In the genomic region with DNA sequence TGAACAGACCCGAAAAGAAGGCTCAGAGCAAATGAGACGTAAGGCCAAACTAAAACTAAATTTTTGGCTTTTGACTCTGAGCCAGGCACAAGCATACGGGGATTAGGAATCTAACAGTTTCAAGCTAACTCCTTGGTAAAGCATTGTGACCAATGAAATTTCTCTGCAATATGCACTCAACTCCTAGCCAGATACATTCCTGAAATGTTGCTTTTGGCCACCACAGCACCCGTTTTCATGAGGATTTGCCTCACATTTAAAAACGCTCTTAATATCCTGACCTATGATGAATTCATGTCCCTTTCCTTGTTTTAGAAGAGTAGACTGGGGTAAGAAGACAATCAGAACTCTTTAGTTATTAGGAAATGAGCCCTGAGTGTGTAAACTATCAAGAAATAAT, we compare ENCODE assay signal across 1 cellular context.
TF ChIP-seq lines count a peak whose summit lies in the region.

No MANE protein-coding gene starts in this region.

TF ChIP-seq in HepG2, 621 proteins besides CTCF, POLR2A, EP300 and RAD21:
- TF ChIP-seq PTBP1 (IDR thresholded peaks at IDR 0.05; ENCODE audit: low read depth, low read length, poor library complexity, severe bottlenecking): no peak
- TF ChIP-seq, protein P1, sequence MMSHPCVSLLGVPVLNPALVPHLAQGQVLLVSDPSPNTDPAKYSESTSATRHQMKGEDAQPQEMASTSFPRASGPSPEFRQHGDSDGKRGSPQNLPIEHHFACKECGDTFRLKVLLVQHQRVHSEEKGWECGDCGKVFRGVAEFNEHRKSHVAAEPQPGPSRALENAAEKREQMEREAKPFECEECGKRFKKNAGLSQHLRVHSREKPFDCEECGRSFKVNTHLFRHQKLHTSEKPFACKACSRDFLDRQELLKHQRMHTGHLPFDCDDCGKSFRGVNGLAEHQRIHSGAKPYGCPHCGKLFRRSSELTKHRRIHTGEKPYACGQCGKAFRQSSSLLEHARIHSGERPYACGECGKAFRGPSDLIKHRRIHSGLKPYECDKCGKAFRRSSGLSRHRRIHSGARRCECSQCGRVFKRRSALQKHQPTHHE (CRISPR knock-in tag; IDR thresholded peaks at IDR 0.05; ENCODE audit: borderline replicate concordance): no peak
- TF ChIP-seq ZSCAN12 (CRISPR knock-in tag; IDR thresholded peaks at IDR 0.05): no peak
- no peak for TF ChIP-seq HNF4A (CRISPR knock-in tag; IDR thresholded peaks at IDR 0.05)
- no peak for TF ChIP-seq ZNF343 (CRISPR knock-in tag; IDR thresholded peaks at IDR 0.05)
- no peak for TF ChIP-seq CCAR2 (optimal IDR thresholded peaks at IDR 0.05; ENCODE audit: low read depth, low read length)
- TF ChIP-seq ARNTL (CRISPR knock-in tag; IDR thresholded peaks at IDR 0.05): no peak
- TF ChIP-seq ELF4 (CRISPR knock-in tag; IDR thresholded peaks at IDR 0.05; ENCODE audit: borderline replicate concordance): no peak
- no peak for TF ChIP-seq RARG (CRISPR knock-in tag; IDR thresholded peaks at IDR 0.05; ENCODE audit: low read depth)
- no peak for TF ChIP-seq ZNF569 (CRISPR knock-in tag; IDR thresholded peaks at IDR 0.05; ENCODE audit: borderline replicate concordance)
- no peak for TF ChIP-seq ZNF124 (CRISPR knock-in tag; IDR thresholded peaks at IDR 0.05)
- TF ChIP-seq, protein P2, sequence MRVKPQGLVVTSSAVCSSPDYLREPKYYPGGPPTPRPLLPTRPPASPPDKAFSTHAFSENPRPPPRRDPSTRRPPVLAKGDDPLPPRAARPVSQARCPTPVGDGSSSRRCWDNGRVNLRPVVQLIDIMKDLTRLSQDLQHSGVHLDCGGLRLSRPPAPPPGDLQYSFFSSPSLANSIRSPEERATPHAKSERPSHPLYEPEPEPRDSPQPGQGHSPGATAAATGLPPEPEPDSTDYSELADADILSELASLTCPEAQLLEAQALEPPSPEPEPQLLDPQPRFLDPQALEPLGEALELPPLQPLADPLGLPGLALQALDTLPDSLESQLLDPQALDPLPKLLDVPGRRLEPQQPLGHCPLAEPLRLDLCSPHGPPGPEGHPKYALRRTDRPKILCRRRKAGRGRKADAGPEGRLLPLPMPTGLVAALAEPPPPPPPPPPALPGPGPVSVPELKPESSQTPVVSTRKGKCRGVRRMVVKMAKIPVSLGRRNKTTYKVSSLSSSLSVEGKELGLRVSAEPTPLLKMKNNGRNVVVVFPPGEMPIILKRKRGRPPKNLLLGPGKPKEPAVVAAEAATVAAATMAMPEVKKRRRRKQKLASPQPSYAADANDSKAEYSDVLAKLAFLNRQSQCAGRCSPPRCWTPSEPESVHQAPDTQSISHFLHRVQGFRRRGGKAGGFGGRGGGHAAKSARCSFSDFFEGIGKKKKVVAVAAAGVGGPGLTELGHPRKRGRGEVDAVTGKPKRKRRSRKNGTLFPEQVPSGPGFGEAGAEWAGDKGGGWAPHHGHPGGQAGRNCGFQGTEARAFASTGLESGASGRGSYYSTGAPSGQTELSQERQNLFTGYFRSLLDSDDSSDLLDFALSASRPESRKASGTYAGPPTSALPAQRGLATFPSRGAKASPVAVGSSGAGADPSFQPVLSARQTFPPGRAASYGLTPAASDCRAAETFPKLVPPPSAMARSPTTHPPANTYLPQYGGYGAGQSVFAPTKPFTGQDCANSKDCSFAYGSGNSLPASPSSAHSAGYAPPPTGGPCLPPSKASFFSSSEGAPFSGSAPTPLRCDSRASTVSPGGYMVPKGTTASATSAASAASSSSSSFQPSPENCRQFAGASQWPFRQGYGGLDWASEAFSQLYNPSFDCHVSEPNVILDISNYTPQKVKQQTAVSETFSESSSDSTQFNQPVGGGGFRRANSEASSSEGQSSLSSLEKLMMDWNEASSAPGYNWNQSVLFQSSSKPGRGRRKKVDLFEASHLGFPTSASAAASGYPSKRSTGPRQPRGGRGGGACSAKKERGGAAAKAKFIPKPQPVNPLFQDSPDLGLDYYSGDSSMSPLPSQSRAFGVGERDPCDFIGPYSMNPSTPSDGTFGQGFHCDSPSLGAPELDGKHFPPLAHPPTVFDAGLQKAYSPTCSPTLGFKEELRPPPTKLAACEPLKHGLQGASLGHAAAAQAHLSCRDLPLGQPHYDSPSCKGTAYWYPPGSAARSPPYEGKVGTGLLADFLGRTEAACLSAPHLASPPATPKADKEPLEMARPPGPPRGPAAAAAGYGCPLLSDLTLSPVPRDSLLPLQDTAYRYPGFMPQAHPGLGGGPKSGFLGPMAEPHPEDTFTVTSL (CRISPR knock-in tag; IDR thresholded peaks at IDR 0.05; ENCODE audit: borderline replicate concordance): no peak
- TF ChIP-seq, protein P3, sequence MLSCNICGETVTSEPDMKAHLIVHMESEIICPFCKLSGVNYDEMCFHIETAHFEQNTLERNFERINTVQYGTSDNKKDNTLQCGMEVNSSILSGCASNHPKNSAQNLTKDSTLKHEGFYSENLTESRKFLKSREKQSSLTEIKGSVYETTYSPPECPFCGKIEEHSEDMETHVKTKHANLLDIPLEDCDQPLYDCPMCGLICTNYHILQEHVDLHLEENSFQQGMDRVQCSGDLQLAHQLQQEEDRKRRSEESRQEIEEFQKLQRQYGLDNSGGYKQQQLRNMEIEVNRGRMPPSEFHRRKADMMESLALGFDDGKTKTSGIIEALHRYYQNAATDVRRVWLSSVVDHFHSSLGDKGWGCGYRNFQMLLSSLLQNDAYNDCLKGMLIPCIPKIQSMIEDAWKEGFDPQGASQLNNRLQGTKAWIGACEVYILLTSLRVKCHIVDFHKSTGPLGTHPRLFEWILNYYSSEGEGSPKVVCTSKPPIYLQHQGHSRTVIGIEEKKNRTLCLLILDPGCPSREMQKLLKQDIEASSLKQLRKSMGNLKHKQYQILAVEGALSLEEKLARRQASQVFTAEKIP (CRISPR knock-in tag; IDR thresholded peaks at IDR 0.05; ENCODE audit: borderline replicate concordance): no peak
- no peak for TF ChIP-seq FOXP1 (IDR thresholded peaks at IDR 0.05)
- TF ChIP-seq FOXP1 (CRISPR knock-in tag; IDR thresholded peaks at IDR 0.05): no peak
- TF ChIP-seq ZBTB21 (CRISPR knock-in tag; IDR thresholded peaks at IDR 0.05): no peak
- TF ChIP-seq MTA3 (CRISPR knock-in tag; IDR thresholded peaks at IDR 0.05): no peak
- TF ChIP-seq LCORL (IDR thresholded peaks at IDR 0.05): no peak
- TF ChIP-seq LCORL (CRISPR knock-in tag; IDR thresholded peaks at IDR 0.05): no peak
- TF ChIP-seq KLF9 (CRISPR knock-in tag; IDR thresholded peaks at IDR 0.05; ENCODE audit: low read depth): no peak
